Comparison of ENCODE assay signal across 8 cellular contexts in the genomic region with DNA sequence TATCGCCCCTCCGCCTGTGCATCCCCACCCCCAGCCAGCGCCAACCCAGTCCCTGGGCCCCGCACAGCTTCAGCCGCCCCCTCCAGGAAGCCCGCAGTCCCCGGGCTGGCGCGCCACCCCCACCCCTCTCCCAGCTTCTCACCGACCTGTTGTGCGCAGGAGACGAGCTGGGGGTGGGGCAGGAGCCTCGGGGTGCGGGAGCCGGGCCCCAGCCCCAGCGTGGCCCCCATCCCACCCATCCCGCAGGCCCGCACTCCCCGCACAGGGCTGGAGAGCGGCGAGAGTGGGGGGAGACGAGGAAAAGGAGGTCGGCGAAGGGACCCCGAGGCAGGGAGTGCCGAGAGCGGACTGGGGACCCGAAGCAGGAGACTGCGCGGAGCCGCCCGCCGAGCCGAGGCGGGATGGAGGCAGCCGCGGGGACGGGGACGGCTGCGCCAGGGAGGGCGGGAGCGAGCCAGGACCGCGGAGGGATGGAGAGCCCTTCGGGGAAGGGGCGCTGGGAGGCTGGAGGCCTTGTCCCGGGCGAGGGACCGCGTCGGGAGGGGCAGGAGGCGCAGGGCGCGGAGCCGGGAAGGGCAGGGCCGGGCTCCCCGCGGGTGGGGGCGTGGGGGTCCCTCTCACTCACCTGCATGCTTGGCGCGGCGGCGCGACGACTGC. TPM values are rescaled to one million over a fixed set of nuclear protein-coding genes. Genes with fewer than 3 reads are reported as not detected.
DNase-seq lines count a peak whose midpoint lies in the region; ATAC-seq and TF ChIP-seq lines count a peak whose summit lies in the region.

No MANE protein-coding gene starts in this region.

- ATAC-seq in activated CD8-positive, alpha-beta T cell treated with anti-CD3 and anti-CD28 coated beads, Interleukin-2, amount 10 ng/mL, durations not matched to agents 7 days and 5 days, result peak; percentile 44
- ATAC-seq in GM21723 (IDR thresholded peaks at IDR 0.05; ENCODE audit: unreplicated experiment), result no peak
- no peak for ATAC-seq in HG02798 (IDR thresholded peaks at IDR 0.05; ENCODE audit: poor library complexity, unreplicated experiment)

- H3K4me1 Mint-ChIP-seq in activated CD8-positive, alpha-beta T cell treated with anti-CD3 and anti-CD28 coated beads, Interleukin-2, amount 10 ng/mL, durations not matched to agents 7 days and 5 days (ENCODE audit: low read depth), result peaks cover 18% of the 10 kb centered on the region

- H3K27me3 Mint-ChIP-seq in activated CD8-positive, alpha-beta T cell treated with anti-CD3 and anti-CD28 coated beads, Interleukin-2, amount 10 ng/mL, durations not matched to agents 7 days and 5 days (ENCODE audit: low read depth), result peaks cover 57% of the 10 kb centered on the region

- CTCF ChIA-PET in activated CD8-positive, alpha-beta T cell treated with anti-CD3 and anti-CD28 coated beads, Interleukin-2, amount 10 ng/mL, durations not matched to agents 7 days and 5 days (lab: Charles Lee), result interaction anchor here (0.8 to 1.0 kb wide), 3 partner anchors 16 to 163 kb away, joined by 3 to 4 read pairs (median 3); no protein-coding TSS in a partner anchor

- TF ChIP-seq CTCF in fibroblast of the aortic adventitia (IDR thresholded peaks at IDR 0.05; ENCODE audit: insufficient read depth, low read length), result no peak

- H3K4me3 Mint-ChIP-seq in activated CD8-positive, alpha-beta T cell treated with anti-CD3 and anti-CD28 coated beads, Interleukin-2, amount 10 ng/mL, durations not matched to agents 7 days and 5 days, result peak overlapping the region; percentile 32

- DNase-seq in NCI-H1105 treated with DMSO at 0.1 percent for 48 hours (lab: John Stamatoyannopoulos, UW), result peak; percentile 19
- no peak for DNase-seq in NCI-H1105 (lab: John Stamatoyannopoulos, UW)
- DNase-seq in activated CD8-positive, alpha-beta T cell treated with anti-CD3 and anti-CD28 coated beads, Interleukin-2, amount 10 ng/mL, durations not matched to agents 7 days and 5 days, result no peak
- DNase-seq in fibroblast of the aortic adventitia (ENCODE audit: low read depth), result no peak
- peak in 6 of 10 donors; percentile 30 to 88 (median 62) for DNase-seq in posterior cingulate gyrus
- DNase-seq in NCI-H446 (lab: John Stamatoyannopoulos, UW), result no peak

- no peaks in the 10 kb centered on the region for H3K36me3 Mint-ChIP-seq in activated CD8-positive, alpha-beta T cell treated with anti-CD3 and anti-CD28 coated beads, Interleukin-2, amount 10 ng/mL, durations not matched to agents 7 days and 5 days (ENCODE audit: low read depth)

- no peaks in the 10 kb centered on the region for H3K9me3 Mint-ChIP-seq in activated CD8-positive, alpha-beta T cell treated with anti-CD3 and anti-CD28 coated beads, Interleukin-2, amount 10 ng/mL, durations not matched to agents 7 days and 5 days (ENCODE audit: insufficient read depth)

- POLR2A ChIA-PET in activated CD8-positive, alpha-beta T cell treated with anti-CD3 and anti-CD28 coated beads, Interleukin-2, amount 10 ng/mL, durations not matched to agents 7 days and 5 days (lab: Charles Lee), result interaction anchor here (1.9 kb wide), 1 partner anchor 11 kb away, joined by 10 read pairs; the partner anchor contains the start of gene ZNF384

- H3K4me3 ChIP-seq in fibroblast of the aortic adventitia (ENCODE audit: low read depth, low read length), result peak overlapping the region; percentile 73

- no peak overlapping the region for H3K27ac Mint-ChIP-seq in activated CD8-positive, alpha-beta T cell treated with anti-CD3 and anti-CD28 coated beads, Interleukin-2, amount 10 ng/mL, durations not matched to agents 7 days and 5 days

- intact Hi-C loops in posterior cingulate gyrus (cut with DNase I), result no loop called here

RNA-seq across cellular contexts. Expression of gene PIANP, which starts 0.5 kb away (rescaled TPM):
- not detected for total RNA-seq in activated CD8-positive, alpha-beta T cell treated with anti-CD3 and anti-CD28 coated beads, Interleukin-2, amount 10 ng/mL, durations not matched to agents 7 days and 5 days
- 0.45 TPM in 1 of 2 replicates, not detected in the other for total RNA-seq in fibroblast of the aortic adventitia (ENCODE audit: low replicate concordance)

RNA-seq across cellular contexts. Expression of gene ZNF384, which starts 10.9 kb away (rescaled TPM):
- total RNA-seq in activated CD8-positive, alpha-beta T cell treated with anti-CD3 and anti-CD28 coated beads, Interleukin-2, amount 10 ng/mL, durations not matched to agents 7 days and 5 days, result 10 to 100 TPM; 71.9 to 76.4 TPM
- 17.7 and 29.5 TPM in 2 replicates for total RNA-seq in fibroblast of the aortic adventitia (ENCODE audit: low replicate concordance)

RNA-seq across cellular contexts. Expression of gene COPS7A, which starts 23.7 kb away (rescaled TPM):
- 10 to 100 TPM; 26.9 to 29.7 TPM for total RNA-seq in activated CD8-positive, alpha-beta T cell treated with anti-CD3 and anti-CD28 coated beads, Interleukin-2, amount 10 ng/mL, durations not matched to agents 7 days and 5 days
- total RNA-seq in fibroblast of the aortic adventitia (ENCODE audit: low replicate concordance), result 71.1 and 86.0 TPM in 2 replicates

RNA-seq across cellular contexts. Expression of gene ING4, which starts 37.2 kb away (rescaled TPM):
- 10 to 100 TPM; 24.9 TPM for total RNA-seq in activated CD8-positive, alpha-beta T cell treated with anti-CD3 and anti-CD28 coated beads, Interleukin-2, amount 10 ng/mL, durations not matched to agents 7 days and 5 days
- 34.1 and 51.2 TPM in 2 replicates for total RNA-seq in fibroblast of the aortic adventitia (ENCODE audit: low replicate concordance)

RNA-seq across cellular contexts. Expression of gene MLF2, which starts 52.8 kb away (rescaled TPM):
- total RNA-seq in activated CD8-positive, alpha-beta T cell treated with anti-CD3 and anti-CD28 coated beads, Interleukin-2, amount 10 ng/mL, durations not matched to agents 7 days and 5 days, result 100 to 1,000 TPM; 109 to 113 TPM
- 29.5 and 104 TPM in 2 replicates for total RNA-seq in fibroblast of the aortic adventitia (ENCODE audit: low replicate concordance)

Comparison
In these comparisons a context has a peak if more than half of its experiments do, and no peak if none do; other contexts are left out.
1. DNase-seq: peak in NCI-H1105 treated with DMSO at 0.1 percent for 48 hours (single experiment) and posterior cingulate gyrus (6 of 10); none in NCI-H1105 (single experiment), activated CD8-positive, alpha-beta T cell treated with anti-CD3 and anti-CD28 coated beads, Interleukin-2, amount 10 ng/mL, durations not matched to agents 7 days and 5 days (single experiment), fibroblast of the aortic adventitia (single experiment) and NCI-H446 (0 of 2).